Comparison of ENCODE assay signal across 18 cellular contexts in the genomic region with DNA sequence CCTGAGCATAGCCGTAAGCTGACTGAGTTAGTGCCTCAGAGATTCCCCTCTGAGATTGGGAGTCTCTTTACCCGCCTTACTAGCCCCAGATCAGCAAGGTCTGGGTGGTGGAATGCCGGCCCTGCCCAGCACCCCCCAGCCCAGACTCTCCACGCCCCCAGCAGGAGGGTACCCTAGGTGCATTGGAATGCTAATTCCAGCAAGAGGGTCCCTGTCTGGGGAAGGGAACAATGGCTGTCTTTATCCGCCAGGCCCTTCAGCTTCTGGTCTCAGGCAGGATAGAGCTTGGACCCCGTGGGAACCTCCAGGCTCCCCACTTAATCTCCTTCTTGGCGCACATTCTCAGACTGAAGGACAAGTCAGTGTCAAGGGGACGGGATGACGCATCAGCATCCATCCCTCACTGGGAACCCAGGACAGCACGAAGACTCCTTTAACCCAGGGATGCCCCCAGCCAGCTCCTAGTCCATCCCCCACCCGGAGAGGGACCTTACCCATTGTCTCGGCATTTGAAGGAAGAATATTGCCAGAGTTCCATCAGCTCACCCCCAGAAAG.
DNase-seq lines count a peak whose midpoint lies in the region; ATAC-seq and TF ChIP-seq lines count a peak whose summit lies in the region.
"Had no signal": no experiment of that assay in that cellular context is flagged by ENCODE, and none has a peak within 500 bp of the region (broad histone marks: within the 10 kb centered on the region; RNA-seq: fewer than 3 reads in every experiment).

No MANE protein-coding gene starts in this region.

- TF ChIP-seq CTCF in neural crest cell (conservative IDR thresholded peaks at IDR 0.05) = no peak
- TF ChIP-seq CTCF in upper lobe of right lung (IDR thresholded peaks at IDR 0.05) = no peak

- no peaks in the 10 kb centered on the region for H3K36me3 ChIP-seq in BLaER1 treated with 17β-estradiol and CSF1 and Interleukin-3, amounts not matched to agents 10 nM and 100 nM
- no peaks in the 10 kb centered on the region for H3K36me3 ChIP-seq in NT2/D1 (ENCODE audit: insufficient read depth, insufficient read length, low read length)
- H3K36me3 ChIP-seq in iPS-18a (ENCODE audit: control insufficient read depth, low read depth, low read length) = no peaks in the 10 kb centered on the region
- H3K36me3 ChIP-seq in upper lobe of right lung = no peaks in the 10 kb centered on the region

- H3K9ac ChIP-seq in BLaER1 treated with 17β-estradiol and CSF1 and Interleukin-3, amounts not matched to agents 10 nM and 100 nM = peak overlapping the region in 4 of 11 experiments; percentile 8 to 44 (median 17); a peak in 4 of 22 replicates
- peak overlapping the region; percentile 33 for H3K9ac ChIP-seq in NT2/D1 (ENCODE audit: insufficient read length, low read depth)
- H3K9ac ChIP-seq in iPS-18a (ENCODE audit: low read length) = no peak overlapping the region

- H3K4me1 ChIP-seq in BLaER1 treated with 17β-estradiol and CSF1 and Interleukin-3, amounts not matched to agents 10 nM and 100 nM = peaks cover 50 to 97% (median 96%) of the 10 kb centered on the region in 10 experiments
- H3K4me1 ChIP-seq in NT2/D1 (ENCODE audit: insufficient read depth, insufficient read length) (peaks cover 34% of the 10 kb centered on the region), iPS-18a (ENCODE audit: control insufficient read depth, low read depth, low read length) (peaks cover 31% of the 10 kb centered on the region), upper lobe of right lung (peaks cover 14% of the 10 kb centered on the region)

- H3K4me3 ChIP-seq in BLaER1 treated with 17β-estradiol and CSF1 and Interleukin-3, amounts not matched to agents 10 nM and 100 nM = no peak overlapping the region
- H3K4me3 ChIP-seq in NT2/D1 (ENCODE audit: insufficient read length, low read depth) (no peak overlapping the region), iPS-18a (ENCODE audit: low read length) (peak overlapping the region; percentile 18), upper lobe of right lung (no peak overlapping the region)

- H3K27ac Mint-ChIP-seq in neural crest cell (ENCODE audit: unreplicated experiment) = peak overlapping the region; percentile 12

- H3K4me2 ChIP-seq in BLaER1 treated with 17β-estradiol and CSF1 and Interleukin-3, amounts not matched to agents 10 nM and 100 nM = peak overlapping the region in 8 of 11 experiments; percentile 11 to 93 (median 70); a peak in 15 of 22 replicates

- H4K20me1 ChIP-seq in BLaER1 treated with 17β-estradiol and CSF1 and Interleukin-3, amounts not matched to agents 10 nM and 100 nM = no peaks in the 10 kb centered on the region

- H3K36me3 Mint-ChIP-seq in neural crest cell (ENCODE audit: low read depth) = no peaks in the 10 kb centered on the region

- DNase-seq in NT2/D1 (ENCODE audit: low read depth, low spot score) (peak; percentile 77), neural crest cell (ENCODE audit: low read depth, low spot score) (no peak), upper lobe of right lung (no peak), NCI-H2081 treated with DMSO at 0.1 percent for 48 hours (lab: John Stamatoyannopoulos, UW) (no peak), dermis blood vessel endothelial cell (no peak)
- DNase-seq: COR-L47, DMS153, HCEC 1CT, KG1, NCI-H1436, NCI-H2029, NCI-H510A treated with DMSO at 0.1 percent for 48 hours, NCI-H82 had no signal

- no peaks in the 10 kb centered on the region for H3K9me3 ChIP-seq in BLaER1 treated with 17β-estradiol and CSF1 and Interleukin-3, amounts not matched to agents 10 nM and 100 nM (replicated peaks in 1 of 11)
- no peaks in the 10 kb centered on the region for H3K9me3 ChIP-seq in NT2/D1 (ENCODE audit: insufficient read depth, low read length)
- H3K9me3 ChIP-seq in iPS-18a (ENCODE audit: control insufficient read depth, low read depth, low read length) = no peaks in the 10 kb centered on the region
- no peaks in the 10 kb centered on the region for H3K9me3 ChIP-seq in upper lobe of right lung

- no peaks in the 10 kb centered on the region for H3K9me3 Mint-ChIP-seq in neural crest cell

- peak overlapping the region in 8 of 11 experiments; percentile 5 to 59 (median 40); a peak in 8 of 22 replicates for H3K27ac ChIP-seq in BLaER1 treated with 17β-estradiol and CSF1 and Interleukin-3, amounts not matched to agents 10 nM and 100 nM
- H3K27ac ChIP-seq in iPS-18a (ENCODE audit: low read length) (no peak overlapping the region), upper lobe of right lung (no peak overlapping the region)
- H3K27ac ChIP-seq: HL-60 had no signal

- peaks cover 34% of the 10 kb centered on the region for H3K27me3 Mint-ChIP-seq in neural crest cell (ENCODE audit: low read depth)

- no peaks in the 10 kb centered on the region for H3K27me3 ChIP-seq in BLaER1 treated with 17β-estradiol and CSF1 and Interleukin-3, amounts not matched to agents 10 nM and 100 nM
- no peaks in the 10 kb centered on the region for H3K27me3 ChIP-seq in NT2/D1 (ENCODE audit: insufficient read depth, insufficient read length)
- no peaks in the 10 kb centered on the region for H3K27me3 ChIP-seq in iPS-18a (ENCODE audit: control insufficient read depth, insufficient read depth, low read length)
- no peaks in the 10 kb centered on the region for H3K27me3 ChIP-seq in upper lobe of right lung

- no peak overlapping the region for H3K4me3 Mint-ChIP-seq in neural crest cell

- ATAC-seq in GM18502 (IDR thresholded peaks at IDR 0.05; ENCODE audit: poor library complexity, unreplicated experiment) (no peak), upper lobe of right lung (no peak)
- ATAC-seq: Panc1 had no signal

- intact Hi-C loops in upper lobe of right lung (cut with DNase I) = no loop called here

- H3K4me1 Mint-ChIP-seq in neural crest cell = peaks cover 25% of the 10 kb centered on the region

Comparison
In these comparisons a context has a peak if more than half of its experiments do, and no peak if none do; other contexts are left out.
1. H3K27ac ChIP-seq: peak in BLaER1 treated with 17β-estradiol and CSF1 and Interleukin-3, amounts not matched to agents 10 nM and 100 nM (8 of 11); none in iPS-18a (single experiment) and upper lobe of right lung (single experiment).